ENCODE assay signal across 9 cellular contexts in the genomic region with DNA sequence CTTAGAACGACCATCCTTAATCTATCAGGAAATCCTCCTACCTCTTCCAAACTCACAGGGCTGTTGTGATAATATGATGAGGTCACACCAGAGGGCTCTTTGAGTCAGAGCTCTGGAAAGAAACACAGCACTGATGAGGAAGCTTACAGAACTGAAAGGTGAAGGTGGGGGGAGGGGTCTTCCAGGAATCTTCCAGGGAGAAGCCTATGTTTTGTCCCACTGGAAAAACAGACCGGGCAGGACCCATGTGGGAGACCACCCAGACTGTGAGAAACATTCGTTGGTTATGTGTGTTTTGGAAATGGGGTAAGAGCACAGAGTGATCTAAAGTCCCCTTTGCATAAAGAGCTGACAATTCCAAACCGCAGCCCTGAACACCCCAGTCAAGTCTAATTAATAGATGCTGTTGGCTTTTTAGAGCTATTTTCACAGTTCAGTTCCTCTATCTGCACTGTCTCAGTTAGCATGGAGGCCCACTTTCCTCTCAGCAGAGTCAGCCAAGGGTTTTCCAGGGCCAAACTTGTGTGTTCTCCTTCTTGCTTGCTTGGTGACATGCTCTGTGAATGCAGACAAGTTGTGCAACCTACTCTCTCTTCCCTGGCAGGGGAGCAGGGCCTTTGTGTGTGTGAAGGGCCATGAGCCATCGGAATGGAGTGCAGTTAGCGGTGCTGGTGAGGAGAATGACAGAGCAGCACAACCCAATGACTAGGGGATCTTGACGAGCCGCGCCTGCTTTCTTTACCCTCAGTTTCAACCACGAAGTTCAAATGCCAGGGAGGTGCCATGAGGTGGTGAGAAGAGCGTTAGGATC. TPM values are rescaled to one million over a fixed set of nuclear protein-coding genes. Genes with fewer than 3 reads are reported as not detected.
A peak's percentile ranks its signal among the peaks of the same experiment; 100 is the strongest.
DNase-seq lines count a peak whose midpoint lies in the region; ATAC-seq, FAIRE-seq and TF ChIP-seq lines count a peak whose summit lies in the region.
"Had no signal": no experiment of that assay in that cellular context is flagged by ENCODE, and none has a peak within 500 bp of the region (broad histone marks: within the 10 kb centered on the region; RNA-seq: fewer than 3 reads in every experiment).

No MANE protein-coding gene starts in this region.

- DNase-seq in HT1080 (ENCODE audit: low read depth) = peak; percentile 91
- DNase-seq in keratinocyte (ENCODE audit: low read depth, low spot score) = no peak
- peak; percentile 78 to 81 for DNase-seq in thyroid gland
- no peak for DNase-seq in GM10266 (ENCODE audit: extremely low spot score)
- no peak for DNase-seq in NCI-H146 (lab: John Stamatoyannopoulos, UW)
- DNase-seq in UCSD-AML1 (lab: John Stamatoyannopoulos, UW; ENCODE audit: unreplicated experiment) = no peak

- no peak overlapping the region for H3K4me3 ChIP-seq in keratinocyte (ENCODE audit: control insufficient read depth in 2 of 3, extremely low read depth in 1 of 3, insufficient read depth in 2 of 3, low read depth in 1 of 3, low read length in 3 of 3)
- H3K4me3 ChIP-seq in thyroid gland (replicated peaks in 1 of 3) = no peak overlapping the region

- no peak for TF ChIP-seq POLR2A in thyroid gland (IDR thresholded peaks at IDR 0.05)

- TF ChIP-seq CTCF in keratinocyte (optimal IDR thresholded peaks at IDR 0.05 in 1 of 3, IDR thresholded peaks at IDR 0.05 in 1 of 3, conservative IDR thresholded peaks at IDR 0.05 in 1 of 3; ENCODE audit: extremely low read depth in 1 of 3, insufficient read depth in 2 of 3, low read length in 3 of 3) = no peak
- TF ChIP-seq CTCF in thyroid gland (IDR thresholded peaks at IDR 0.05) = no peak
- no peak for TF ChIP-seq CTCF in GM10266 (IDR thresholded peaks at IDR 0.05; ENCODE audit: control insufficient read depth, insufficient read depth, low read depth, missing control alignments)

- H3K9me1 ChIP-seq in keratinocyte (ENCODE audit: control insufficient read depth, extremely low read depth, insufficient read depth, low read length) = no peaks in the 10 kb centered on the region

- dilution Hi-C loops in keratinocyte (cut with MboI; ENCODE audit: extremely low pct_ligation_motif_present, low sequenced_read_pairs) = no loop called here

- H3K4me1 ChIP-seq in keratinocyte (ENCODE audit: control insufficient read depth, extremely low read depth, insufficient read depth, low read length) (peaks cover 48% of the 10 kb centered on the region), thyroid gland (peaks cover 2 to 52% of the 10 kb centered on the region in 2 donors)

- 46 to 50% methylated on average over 11 of the region's 11 CpGs for WGBS in thyroid gland, 2 donors

- peak overlapping the region; percentile 65 for H3K27ac ChIP-seq in angular gyrus (ENCODE audit: low read depth, low read length)
- H3K27ac ChIP-seq in keratinocyte (ENCODE audit: control insufficient read depth, insufficient read depth, low read length) = peak overlapping the region; percentile 71
- peak overlapping the region in 2 of 3 donors; percentile 15 to 74 for H3K27ac ChIP-seq in thyroid gland

- H3K79me2 ChIP-seq in keratinocyte (ENCODE audit: control insufficient read depth, insufficient read depth, low read length) = no peaks in the 10 kb centered on the region

- H3K9me3 ChIP-seq in keratinocyte (ENCODE audit: control insufficient read depth, low read depth, low read length) (no peaks in the 10 kb centered on the region), thyroid gland (no peaks in the 10 kb centered on the region)

- FAIRE-seq in keratinocyte (lab: Jason Lieb, UNC) = no peak

- H3K36me3 ChIP-seq in keratinocyte (ENCODE audit: control insufficient read depth in 2 of 2, extremely low read depth in 1 of 2, insufficient read depth in 2 of 2, low read length in 2 of 2) (no peaks in the 10 kb centered on the region), thyroid gland (no peaks in the 10 kb centered on the region)

- H3K4me2 ChIP-seq in keratinocyte (ENCODE audit: control insufficient read depth, extremely low read depth, insufficient read depth, low read depth, low read length) = peak overlapping the region; percentile 1

- intact Hi-C loops in thyroid gland (cut with DNase I) = no loop called here

- no peaks in the 10 kb centered on the region for H4K20me1 ChIP-seq in keratinocyte (ENCODE audit: control insufficient read depth, extremely low read depth, insufficient read depth, low read length)

- no peak overlapping the region for H2AFZ ChIP-seq in keratinocyte (ENCODE audit: control insufficient read depth, low read length)

- H3K27me3 ChIP-seq in keratinocyte (ENCODE audit: control insufficient read depth, extremely low read depth, insufficient read depth, low read length) (no peaks in the 10 kb centered on the region), thyroid gland (no peaks in the 10 kb centered on the region)

- H3K9ac ChIP-seq in keratinocyte (ENCODE audit: control insufficient read depth, extremely low read depth, insufficient read depth, low read length) = peak overlapping the region; percentile 51

- ATAC-seq in GM18870 (IDR thresholded peaks at IDR 0.05; ENCODE audit: unreplicated experiment) = no peak

RNA-seq across cellular contexts. Expression of gene PHLDA3, which starts 12.3 kb away (rescaled TPM):
- total RNA-seq in HT1080 (2014; rRNA removed; shearing (Covaris generic)) = 91.8 and 111 TPM in 2 replicates
- 104 and 143 TPM in 2 replicates for polyA plus RNA-seq in HT1080 (2015; cell fraction: cytosol; rRNA removed)
- polyA plus RNA-seq in HT1080 (2015; cell fraction: nucleus; rRNA removed) = 90.0 and 94.6 TPM in 2 replicates
- 47.0 to 104 TPM (median 48.2 TPM) in 3 replicates for polyA plus RNA-seq in keratinocyte
- 40.1 TPM for polyA plus RNA-seq in keratinocyte (2011; ENCODE audit: low read depth)
- 27.2 and 66.8 TPM in 2 replicates for polyA plus RNA-seq in keratinocyte (2011; cell fraction: cytosol; rRNA removed)
- polyA plus RNA-seq in keratinocyte (2011; cell fraction: nucleus; rRNA removed) = 42.1 and 67.8 TPM in 2 replicates
- 76.2 TPM in 2 replicates for polyA plus RNA-seq in keratinocyte (2012; ENCODE audit: low replicate concordance)
- polyA minus RNA-seq in keratinocyte = 21.0 to 38.8 TPM (median 36.7 TPM) in 3 replicates
- polyA minus RNA-seq in keratinocyte (2011; cell fraction: cytosol; rRNA and poly(A)+ RNA removed) = 107 TPM
- 38.2 and 54.1 TPM in 2 replicates for polyA minus RNA-seq in keratinocyte (2011; cell fraction: nucleus; rRNA and poly(A)+ RNA removed)
- total RNA-seq in thyroid gland = 10 to 100 TPM; 17.2 to 33.3 (median 21.6) TPM

RNA-seq across cellular contexts. Expression of gene TNNI1, which starts 35.2 kb away (rescaled TPM):
- not detected in 2 replicates for total RNA-seq in HT1080 (2014; rRNA removed; shearing (Covaris generic))
- not detected in 2 replicates for polyA plus RNA-seq in HT1080 (2015; cell fraction: cytosol; rRNA removed)
- not detected in 2 replicates for polyA plus RNA-seq in HT1080 (2015; cell fraction: nucleus; rRNA removed)
- not detected in 3 replicates for polyA plus RNA-seq in keratinocyte
- not detected for polyA plus RNA-seq in keratinocyte (2011; ENCODE audit: low read depth)
- polyA plus RNA-seq in keratinocyte (2011; cell fraction: cytosol; rRNA removed) = not detected in 2 replicates
- polyA plus RNA-seq in keratinocyte (2011; cell fraction: nucleus; rRNA removed) = not detected in 2 replicates
- 0.86 and 1.4 TPM in 2 replicates for polyA plus RNA-seq in keratinocyte (2012; ENCODE audit: low replicate concordance)
- polyA minus RNA-seq in keratinocyte = 0.06 TPM in 1 of 3 replicates, not detected in the others
- not detected for polyA minus RNA-seq in keratinocyte (2011; cell fraction: cytosol; rRNA and poly(A)+ RNA removed)
- 0.11 TPM in 1 of 2 replicates, not detected in the other for polyA minus RNA-seq in keratinocyte (2011; cell fraction: nucleus; rRNA and poly(A)+ RNA removed)
- not detected for total RNA-seq in thyroid gland
- total RNA-seq: SK-MEL-5 had no signal

RNA-seq across cellular contexts. Expression of gene CSRP1, which starts 50.2 kb away (rescaled TPM):
- total RNA-seq in HT1080 (2014; rRNA removed; shearing (Covaris generic)) = 516 and 694 TPM in 2 replicates
- 857 and 1,112 TPM in 2 replicates for polyA plus RNA-seq in HT1080 (2015; cell fraction: cytosol; rRNA removed)
- polyA plus RNA-seq in HT1080 (2015; cell fraction: nucleus; rRNA removed) = 468 and 520 TPM in 2 replicates
- polyA plus RNA-seq in keratinocyte = 165 to 200 TPM (median 168 TPM) in 3 replicates
- polyA plus RNA-seq in keratinocyte (2011; ENCODE audit: low read depth) = 22.6 TPM
- 170 and 264 TPM in 2 replicates for polyA plus RNA-seq in keratinocyte (2011; cell fraction: cytosol; rRNA removed)
- 136 and 173 TPM in 2 replicates for polyA plus RNA-seq in keratinocyte (2011; cell fraction: nucleus; rRNA removed)
- 108 and 202 TPM in 2 replicates for polyA plus RNA-seq in keratinocyte (2012; ENCODE audit: low replicate concordance)
- 136 to 283 TPM (median 152 TPM) in 3 replicates for polyA minus RNA-seq in keratinocyte
- polyA minus RNA-seq in keratinocyte (2011; cell fraction: cytosol; rRNA and poly(A)+ RNA removed) = 118 TPM
- 45.3 and 66.0 TPM in 2 replicates for polyA minus RNA-seq in keratinocyte (2011; cell fraction: nucleus; rRNA and poly(A)+ RNA removed)
- total RNA-seq in thyroid gland = 100 to 1,000 TPM; 285 to 835 (median 454) TPM

RNA-seq across cellular contexts. Expression of gene LAD1, which starts 57.6 kb away (rescaled TPM):
- total RNA-seq in HT1080 (2014; rRNA removed; shearing (Covaris generic)) = not detected in 2 replicates
- polyA plus RNA-seq in HT1080 (2015; cell fraction: cytosol; rRNA removed) = not detected in 2 replicates
- polyA plus RNA-seq in HT1080 (2015; cell fraction: nucleus; rRNA removed) = not detected in 2 replicates
- 82.4 to 140 TPM (median 82.9 TPM) in 3 replicates for polyA plus RNA-seq in keratinocyte
- 248 TPM for polyA plus RNA-seq in keratinocyte (2011; ENCODE audit: low read depth)
- 83.9 and 126 TPM in 2 replicates for polyA plus RNA-seq in keratinocyte (2011; cell fraction: cytosol; rRNA removed)
- 92.0 and 120 TPM in 2 replicates for polyA plus RNA-seq in keratinocyte (2011; cell fraction: nucleus; rRNA removed)
- 182 and 251 TPM in 2 replicates for polyA plus RNA-seq in keratinocyte (2012; ENCODE audit: low replicate concordance)
- polyA minus RNA-seq in keratinocyte = 61.3 to 158 TPM (median 119 TPM) in 3 replicates
- 119 TPM for polyA minus RNA-seq in keratinocyte (2011; cell fraction: cytosol; rRNA and poly(A)+ RNA removed)
- 57.9 and 60.0 TPM in 2 replicates for polyA minus RNA-seq in keratinocyte (2011; cell fraction: nucleus; rRNA and poly(A)+ RNA removed)
- 1 to 10 TPM; 2.9 to 7.4 (median 5.1) TPM for total RNA-seq in thyroid gland

Comparison
In these comparisons a context has a peak if more than half of its experiments do, and no peak if none do; other contexts are left out.
1. DNase-seq: peak in HT1080 (single experiment) and thyroid gland (2 of 2); none in keratinocyte (single experiment), GM10266 (single experiment), NCI-H146 (single experiment) and UCSD-AML1 (single experiment).
2. Peak in every context shown above with its lines, with median percentiles within 50 percentile points of each other: H3K27ac ChIP-seq.